In the genomic region with DNA sequence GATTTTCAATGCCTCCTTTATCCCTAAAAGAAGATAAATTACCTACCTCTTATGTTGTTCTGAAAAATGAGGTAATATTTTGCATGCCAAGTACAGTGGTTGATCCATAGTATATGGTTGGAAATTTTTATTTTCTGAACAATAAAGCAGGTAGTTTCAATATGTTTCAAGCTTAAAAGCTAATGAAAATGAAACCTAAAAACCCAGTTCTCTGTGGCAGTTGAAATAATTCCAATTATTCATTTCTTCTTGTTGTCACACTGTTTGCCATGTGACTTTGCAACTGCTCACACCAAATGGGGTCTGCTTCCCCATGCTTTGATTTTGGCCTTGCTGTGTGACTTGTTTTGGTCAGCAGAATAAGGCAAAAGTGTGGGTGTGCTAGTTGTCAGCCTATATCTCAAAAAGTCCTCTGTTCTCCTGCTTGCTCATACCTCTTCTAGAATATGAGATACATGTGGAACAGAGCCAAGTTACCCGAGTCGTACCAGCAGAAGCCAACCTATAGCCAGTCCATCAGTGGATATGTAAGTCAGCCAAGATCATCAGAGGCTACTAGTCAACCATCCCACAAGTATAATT, we compare ENCODE assay signal across 14 cellular contexts.
A peak's percentile ranks its signal among the peaks of the same experiment; 100 is the strongest.
DNase-seq lines count a peak whose midpoint lies in the region; ATAC-seq and TF ChIP-seq lines count a peak whose summit lies in the region.
"Had no signal": no experiment of that assay in that cellular context is flagged by ENCODE, and none has a peak within 500 bp of the region (broad histone marks: within the 10 kb centered on the region; RNA-seq: fewer than 3 reads in every experiment).

No MANE protein-coding gene starts in this region.

- H3K4me1 ChIP-seq in IMR-90 (ENCODE audit: control insufficient read depth, insufficient read depth, low read length) (0 out of 2 replicates have a peak, but pooled peaks cover 3% of the 10 kb centered on the region), mammary epithelial cell (ENCODE audit: insufficient read depth, low read length) (no peaks in the 10 kb centered on the region), stomach (peaks cover 0 to 24% (median 8%) of the 10 kb centered on the region in 4 donors), neuronal stem cell (ENCODE audit: control insufficient read depth in 2 of 2, insufficient read depth in 1 of 2, low read depth in 1 of 2, low read length in 2 of 2) (no peaks in the 10 kb centered on the region)
- H3K4me1 ChIP-seq: BLaER1 treated with 17β-estradiol and CSF1 and Interleukin-3, amounts not matched to agents 10 nM and 100 nM; body of pancreas had no signal

- H3K27ac ChIP-seq in IMR-90 (ENCODE audit: insufficient read depth, low read length) = no peak overlapping the region
- H3K27ac ChIP-seq in mammary epithelial cell (ENCODE audit: insufficient read depth, low read depth, low read length) = no peak overlapping the region
- no peak overlapping the region for H3K27ac ChIP-seq in stomach
- no peak overlapping the region for H3K27ac ChIP-seq in neuronal stem cell (replicated peaks; ENCODE audit: low read length)
- H3K27ac ChIP-seq: BLaER1 treated with 17β-estradiol and CSF1 and Interleukin-3, amounts not matched to agents 10 nM and 100 nM; body of pancreas had no signal

- H2BK120ac ChIP-seq in IMR-90 (ENCODE audit: low read depth, low read length) = no peak overlapping the region
- H2BK120ac ChIP-seq in neuronal stem cell (ENCODE audit: low read depth, low read length) = no peak overlapping the region

- TF ChIP-seq RAD21 in IMR-90 (IDR thresholded peaks at IDR 0.05; ENCODE audit: low read length) = no peak

- no peak overlapping the region for H2BK15ac ChIP-seq in IMR-90 (ENCODE audit: low read depth, low read length)
- no peak overlapping the region for H2BK15ac ChIP-seq in neuronal stem cell (ENCODE audit: low read length)

- CTCF ChIA-PET in IMR-90 (lab: Yijun Ruan, JAX) (no interaction called here), mammary epithelial cell (lab: Charles Lee; ENCODE audit: low non-redundant PET) (no interaction called here)

- H2AK5ac ChIP-seq in IMR-90 (ENCODE audit: low read depth, low read length) (no peak overlapping the region), neuronal stem cell (ENCODE audit: low read depth, low read length) (no peak overlapping the region)

- H2BK12ac ChIP-seq in neuronal stem cell (ENCODE audit: low read length) = no peak overlapping the region

- TF ChIP-seq POLR2A in IMR-90 (IDR thresholded peaks at IDR 0.05; ENCODE audit: low read depth, low read length) (no peak), stomach (IDR thresholded peaks at IDR 0.05) (no peak)

- H3K9ac ChIP-seq in IMR-90 (ENCODE audit: low read depth, low read length) (no peak overlapping the region), mammary epithelial cell (ENCODE audit: insufficient read depth, low read length) (no peak overlapping the region), neuronal stem cell (ENCODE audit: low read depth, low read length, poor library complexity) (no peak overlapping the region)
- H3K9ac ChIP-seq: BLaER1 treated with 17β-estradiol and CSF1 and Interleukin-3, amounts not matched to agents 10 nM and 100 nM had no signal

- no peaks in the 10 kb centered on the region for H4K20me1 ChIP-seq in IMR-90 (ENCODE audit: insufficient read depth, low read length)
- H4K20me1 ChIP-seq in mammary epithelial cell (ENCODE audit: insufficient read depth, low read length) = no peaks in the 10 kb centered on the region
- H4K20me1 ChIP-seq: BLaER1 treated with 17β-estradiol and CSF1 and Interleukin-3, amounts not matched to agents 10 nM and 100 nM had no signal

- H3K18ac ChIP-seq in IMR-90 (ENCODE audit: low read depth, low read length) = no peak overlapping the region
- no peak overlapping the region for H3K18ac ChIP-seq in neuronal stem cell (ENCODE audit: low read length)

- peak; percentile 21 for DNase-seq in Ammon's horn (ENCODE audit: low spot score)
- DNase-seq in IMR-90 = peak; percentile 13
- DNase-seq in mammary epithelial cell = peak; percentile 63
- no peak for DNase-seq in nephron progenitor cell
- DNase-seq in stomach = no peak
- no peak for DNase-seq in neuronal stem cell (ENCODE audit: low spot score)
- DNase-seq: body of pancreas, NCI-H1092, right cardiac atrium had no signal

- dilution Hi-C loops in IMR-90 (cut with HindIII; ENCODE audit: low sequenced_read_pairs, unreplicated experiment) = no loop called here
- dilution Hi-C loops in mammary epithelial cell (cut with HindIII; ENCODE audit: low sequenced_read_pairs) = no loop called here

- H4K91ac ChIP-seq in IMR-90 (ENCODE audit: insufficient read depth, low read depth, low read length) = no peak overlapping the region
- no peak overlapping the region for H4K91ac ChIP-seq in neuronal stem cell (ENCODE audit: low read depth, low read length, poor library complexity)

- peak overlapping the region; percentile 32; the same call in 1 of the 2 replicates for H4K5ac ChIP-seq in IMR-90 (ENCODE audit: low read depth, low read length)

- BruUV-seq in IMR-90 (replicated peaks; lab: Mats Ljungman, UMichigan) (no TSS peak), mammary epithelial cell (replicated peaks; lab: Mats Ljungman, UMichigan) (no TSS peak)

- no peak for TF ChIP-seq CTCF in IMR-90 (conservative IDR thresholded peaks at IDR 0.05; ENCODE audit: low read depth, low read length)
- no peak for TF ChIP-seq CTCF in mammary epithelial cell (conservative IDR thresholded peaks at IDR 0.05 in 1 of 2, IDR thresholded peaks at IDR 0.05 in 1 of 2; ENCODE audit: extremely low read depth in 1 of 2, insufficient read depth in 1 of 2, low read depth in 1 of 2, low read length in 2 of 2)
- no peak for TF ChIP-seq CTCF in nephron progenitor cell (IDR thresholded peaks at IDR 0.05)
- TF ChIP-seq CTCF in stomach (IDR thresholded peaks at IDR 0.05) = no peak

- no peaks in the 10 kb centered on the region for H3K9me3 ChIP-seq in IMR-90 (ENCODE audit: control insufficient read depth, insufficient read depth, low read length)
- H3K9me3 ChIP-seq in mammary epithelial cell (replicated peaks; ENCODE audit: insufficient read depth, low read length) = no peaks in the 10 kb centered on the region
- no peaks in the 10 kb centered on the region for H3K9me3 ChIP-seq in stomach
- H3K9me3 ChIP-seq in neuronal stem cell (replicated peaks in 1 of 2; ENCODE audit: control insufficient read depth in 2 of 2, insufficient read depth in 1 of 2, low read depth in 1 of 2, low read length in 2 of 2) = no peaks in the 10 kb centered on the region
- H3K9me3 ChIP-seq: BLaER1 treated with 17β-estradiol and CSF1 and Interleukin-3, amounts not matched to agents 10 nM and 100 nM; body of pancreas had no signal

- H3K36me3 ChIP-seq in IMR-90 (ENCODE audit: control insufficient read depth, insufficient read depth, low read length) (no peaks in the 10 kb centered on the region; the same call in 1 of the 2 replicates), mammary epithelial cell (ENCODE audit: insufficient read depth, low read length) (no peaks in the 10 kb centered on the region), stomach (no peaks in the 10 kb centered on the region), neuronal stem cell (replicated peaks in 1 of 2; ENCODE audit: control insufficient read depth in 2 of 2, insufficient read depth in 2 of 2, low read length in 2 of 2) (no peaks in the 10 kb centered on the region)
- H3K36me3 ChIP-seq: BLaER1 treated with 17β-estradiol and CSF1 and Interleukin-3, amounts not matched to agents 10 nM and 100 nM had no signal

- no peak overlapping the region for H2AFZ ChIP-seq in IMR-90 (replicated peaks; ENCODE audit: low read length, poor library complexity)
- H2AFZ ChIP-seq in mammary epithelial cell (ENCODE audit: low read depth, low read length) = no peak overlapping the region
- H2AFZ ChIP-seq in neuronal stem cell (ENCODE audit: low read length) = no peak overlapping the region

- H3K9me1 ChIP-seq in IMR-90 (ENCODE audit: insufficient read depth, low read length) = peaks cover 4% of the 10 kb centered on the region; the same call in 1 of the 2 replicates

- peaks cover 28% of the 10 kb centered on the region for H3K4me1 Mint-ChIP-seq in nephron progenitor cell

- no peak overlapping the region for H3K4me3 Mint-ChIP-seq in nephron progenitor cell
- H3K4me3 Mint-ChIP-seq: T-helper 1 cell treated with Interleukin-12 subunit alpha and Interleukin-12 subunit beta and Interleukin-4 antibody, amounts not matched to agents 30 μg/mL and 1 μg/mL, for 36 hours; type B pancreatic cell had no signal

- POLR2A ChIA-PET in IMR-90 (lab: Charles Lee; ENCODE audit: unreplicated experiment) = no interaction called here

- H3K27me3 Mint-ChIP-seq in nephron progenitor cell (ENCODE audit: low read depth, poor library complexity) = no peaks in the 10 kb centered on the region
- H3K27me3 Mint-ChIP-seq: type B pancreatic cell had no signal

- H2BK5ac ChIP-seq in IMR-90 (ENCODE audit: low read depth, low read length, poor library complexity, severe bottlenecking) = no peak overlapping the region
- H2BK5ac ChIP-seq in neuronal stem cell (ENCODE audit: low read length) = no peak overlapping the region

- TF ChIP-seq EP300 in stomach (IDR thresholded peaks at IDR 0.05) = no peak

- H3K79me1 ChIP-seq in IMR-90 (ENCODE audit: low read depth in 1 of 2, low read length in 2 of 2) (peaks cover 0 to 5% of the 10 kb centered on the region in 2 experiments; a peak in 2 of 4 replicates), neuronal stem cell (ENCODE audit: low read depth, low read length) (no peaks in the 10 kb centered on the region)

- H3K36me3 Mint-ChIP-seq in nephron progenitor cell (ENCODE audit: low read depth) = no peaks in the 10 kb centered on the region

- no peak overlapping the region for H3K27ac Mint-ChIP-seq in nephron progenitor cell
- H3K27ac Mint-ChIP-seq: T-helper 1 cell treated with Interleukin-12 subunit alpha and Interleukin-12 subunit beta and Interleukin-4 antibody, amounts not matched to agents 30 μg/mL and 1 μg/mL, for 36 hours; type B pancreatic cell had no signal

- H3K27me3 ChIP-seq in IMR-90 (ENCODE audit: control insufficient read depth, insufficient read depth, low read length) (no peaks in the 10 kb centered on the region), mammary epithelial cell (ENCODE audit: insufficient read depth, low read length) (no peaks in the 10 kb centered on the region), stomach (no peaks in the 10 kb centered on the region), neuronal stem cell (ENCODE audit: control insufficient read depth in 3 of 3, insufficient read depth in 3 of 3, low read depth in 1 of 3, low read length in 3 of 3) (no peaks in the 10 kb centered on the region)
- H3K27me3 ChIP-seq: BLaER1 treated with 17β-estradiol and CSF1 and Interleukin-3, amounts not matched to agents 10 nM and 100 nM; body of pancreas had no signal

- no peaks in the 10 kb centered on the region for H3K79me2 ChIP-seq in mammary epithelial cell (ENCODE audit: insufficient read depth, low read length)

- H2AK9ac ChIP-seq in IMR-90 (replicated peaks; ENCODE audit: low read depth, low read length, poor library complexity) = no peak overlapping the region

- in situ Hi-C loops in IMR-90 (cut with MboI; ENCODE audit: low sequenced_read_pairs) = no loop called here
- in situ Hi-C loops in mammary epithelial cell (cut with MboI; ENCODE audit: low sequenced_read_pairs in 2 of 2) = no loop called here

- H3K4me2 ChIP-seq in IMR-90 (ENCODE audit: low read depth, low read length) = no peak overlapping the region
- H3K4me2 ChIP-seq in mammary epithelial cell (ENCODE audit: insufficient read depth, low read depth, low read length) = peak overlapping the region; percentile 40
- no peak overlapping the region for H3K4me2 ChIP-seq in neuronal stem cell (ENCODE audit: insufficient read depth, low read length, poor library complexity, severe bottlenecking)
- H3K4me2 ChIP-seq: BLaER1 treated with 17β-estradiol and CSF1 and Interleukin-3, amounts not matched to agents 10 nM and 100 nM had no signal

- ATAC-seq in GM18867 (IDR thresholded peaks at IDR 0.05; ENCODE audit: unreplicated experiment) = peak; percentile 58
- ATAC-seq in IMR-90 (ENCODE audit: low read depth) = no peak
- ATAC-seq in HG03521 (IDR thresholded peaks at IDR 0.05; ENCODE audit: unreplicated experiment) = no peak
- ATAC-seq: body of pancreas, right cardiac atrium had no signal

- H4K8ac ChIP-seq in IMR-90 (ENCODE audit: low read depth in 2 of 2, low read length in 2 of 2) (no peak overlapping the region), neuronal stem cell (ENCODE audit: low read depth, low read length) (no peak overlapping the region)

- no peak overlapping the region for H3K23ac ChIP-seq in IMR-90 (ENCODE audit: low read depth, low read length)
- H3K23ac ChIP-seq in neuronal stem cell (ENCODE audit: low read depth, low read length, poor library complexity) = no peak overlapping the region

- intact Hi-C loops in IMR-90 (cut with micrococcal nuclease) = no loop called here
- intact Hi-C loops in mammary epithelial cell (cut with micrococcal nuclease) = no loop called here
- intact Hi-C loops in stomach (cut with DNase I; ENCODE audit: low total_unique reads) = no loop called here

- H3K4ac ChIP-seq in IMR-90 (ENCODE audit: low read depth, low read length) (no peak overlapping the region), neuronal stem cell (ENCODE audit: low read length) (no peak overlapping the region)

- no peaks in the 10 kb centered on the region for H3K9me3 Mint-ChIP-seq in nephron progenitor cell
- H3K9me3 Mint-ChIP-seq: T-helper 1 cell treated with Interleukin-12 subunit alpha and Interleukin-12 subunit beta and Interleukin-4 antibody, amounts not matched to agents 30 μg/mL and 1 μg/mL, for 36 hours; type B pancreatic cell had no signal

- no peak overlapping the region for H3K56ac ChIP-seq in IMR-90 (ENCODE audit: extremely low read depth, insufficient read depth, low read length)

- no CpG with 5 or more reads among the region's 2 CpGs for WGBS in IMR-90 (ENCODE audit: extremely low coverage in 2 of 2, insufficient read length in 1 of 2), 2 experiments
- WGBS in mammary epithelial cell (ENCODE audit: low coverage, missing lambda C conversion rate) = 7% methylated on average over 2 of the region's 2 CpGs
- 28 to 60% (median 56%) methylated on average over 2 of the region's 2 CpGs for WGBS in stomach, 5 donors
- no CpG with 5 or more reads among the region's 2 CpGs for WGBS in neuronal stem cell (ENCODE audit: extremely low coverage in 2 of 2, insufficient read length in 2 of 2, insufficient replicate concordance in 1 of 2), 2 donors

- H2BK20ac ChIP-seq in IMR-90 (ENCODE audit: low read depth, low read length) = no peak overlapping the region

- H3K14ac ChIP-seq in IMR-90 (replicated peaks; ENCODE audit: low read depth, low read length) (no peak overlapping the region), neuronal stem cell (ENCODE audit: low read length) (no peak overlapping the region)

- H3K4me3 ChIP-seq in IMR-90 (ENCODE audit: insufficient read depth, low read depth, low read length) = no peak overlapping the region
- H3K4me3 ChIP-seq in mammary epithelial cell (replicated peaks in 1 of 3; ENCODE audit: insufficient read depth in 1 of 3, low read depth in 2 of 3, low read length in 3 of 3) = no peak overlapping the region
- no peak overlapping the region for H3K4me3 ChIP-seq in stomach
- H3K4me3 ChIP-seq in neuronal stem cell (ENCODE audit: low read length in 2 of 2) = no peak overlapping the region
- H3K4me3 ChIP-seq: BLaER1 treated with 17β-estradiol and CSF1 and Interleukin-3, amounts not matched to agents 10 nM and 100 nM; body of pancreas had no signal

Comparison
In these comparisons a context has a peak if more than half of its experiments do, and no peak if none do; other contexts are left out.
1. DNase-seq: peak in Ammon's horn (single experiment), IMR-90 (single experiment) and mammary epithelial cell (single experiment); none in nephron progenitor cell (single experiment), stomach (single experiment) and neuronal stem cell (single experiment).